ENCODE assay signal across 17 cellular contexts in the genomic region with DNA sequence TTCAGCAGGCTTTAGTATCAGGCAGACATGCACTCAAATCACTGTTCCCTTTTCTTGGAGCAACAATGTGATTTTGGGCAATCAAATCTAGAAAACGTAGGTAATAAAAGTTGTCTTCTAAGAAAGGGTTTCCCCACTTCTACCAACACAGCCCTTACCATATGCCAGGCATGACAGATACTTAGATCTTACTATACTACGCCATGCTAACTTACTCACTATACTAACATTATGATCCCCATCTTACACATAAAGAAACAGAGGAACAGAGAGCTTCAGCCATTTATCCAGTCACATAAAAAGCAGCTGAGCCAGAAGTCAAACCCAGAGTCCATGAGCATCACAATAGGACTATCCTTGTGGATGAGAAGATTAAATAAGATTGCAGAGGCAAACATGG. TPM values are rescaled to one million over a fixed set of nuclear protein-coding genes. Genes with fewer than 3 reads are reported as not detected.
DNase-seq lines count a peak whose midpoint lies in the region; ATAC-seq and TF ChIP-seq lines count a peak whose summit lies in the region.
"Had no signal": no experiment of that assay in that cellular context is flagged by ENCODE, and none has a peak within 500 bp of the region (broad histone marks: within the 10 kb centered on the region; RNA-seq: fewer than 3 reads in every experiment).

No MANE protein-coding gene starts in this region.

- H3F3A ChIP-seq in neural progenitor cell (ENCODE audit: low read depth), result peaks cover 9% of the 10 kb centered on the region

- no peak overlapping the region for H3K27ac ChIP-seq in CD4-positive, alpha-beta T cell (ENCODE audit: low read depth, low read length)
- H3K27ac ChIP-seq in neural progenitor cell, result no peak overlapping the region
- H3K27ac ChIP-seq in upper lobe of right lung, result no peak overlapping the region
- H3K27ac ChIP-seq: BLaER1 treated with 17β-estradiol and CSF1 and Interleukin-3, amounts not matched to agents 10 nM and 100 nM had no signal

- no peak for TF ChIP-seq CTCF in CD4-positive, alpha-beta T cell (IDR thresholded peaks at IDR 0.05)
- no peak for TF ChIP-seq CTCF in neural progenitor cell (IDR thresholded peaks at IDR 0.05)
- no peak for TF ChIP-seq CTCF in GM13977 (IDR thresholded peaks at IDR 0.05; ENCODE audit: extremely low read depth, insufficient read depth, missing control alignments)
- TF ChIP-seq CTCF in upper lobe of right lung (IDR thresholded peaks at IDR 0.05), result no peak

- no peak for ATAC-seq in CD4-positive, alpha-beta T cell (ENCODE audit: poor library complexity)
- no peak for ATAC-seq in upper lobe of right lung
- ATAC-seq: GM12878, Panc1 had no signal

- H3K36me3 ChIP-seq in neural progenitor cell (no peaks in the 10 kb centered on the region), upper lobe of right lung (no peaks in the 10 kb centered on the region)
- H3K36me3 ChIP-seq: HAP-1 had no signal

- no peaks in the 10 kb centered on the region for H3K9me3 Mint-ChIP-seq in activated CD4-positive, alpha-beta T cell treated with anti-CD3 and anti-CD28 coated beads, Interleukin-2, amount 10 ng/mL, durations not matched to agents 24 days and 14 days
- H3K9me3 Mint-ChIP-seq in CD4-positive, alpha-beta T cell, result no peaks in the 10 kb centered on the region
- H3K9me3 Mint-ChIP-seq in activated naive CD8-positive, alpha-beta T cell treated with anti-CD3 and anti-CD28 coated beads for 36 hours, result no peaks in the 10 kb centered on the region
- no peaks in the 10 kb centered on the region for H3K9me3 Mint-ChIP-seq in neural progenitor cell
- H3K9me3 Mint-ChIP-seq: IgD-negative memory B cell had no signal

- CTCF ChIA-PET in CD4-positive, alpha-beta T cell (lab: Charles Lee), result interaction anchor here (1.0 to 1.7 kb wide), 3 partner anchors 15 to 288 kb away, joined by 3 to 4 read pairs (median 4); no protein-coding TSS in a partner anchor

- H3K4me2 ChIP-seq in neural progenitor cell, result no peak overlapping the region
- H3K4me2 ChIP-seq: BLaER1 treated with 17β-estradiol and CSF1 and Interleukin-3, amounts not matched to agents 10 nM and 100 nM had no signal

- H3K4me3 ChIP-seq in neural progenitor cell, result no peak overlapping the region
- H3K4me3 ChIP-seq in upper lobe of right lung, result no peak overlapping the region
- H3K4me3 ChIP-seq: BLaER1 treated with 17β-estradiol and CSF1 and Interleukin-3, amounts not matched to agents 10 nM and 100 nM; GM12878; HAP-1 had no signal

- H3K4me1 ChIP-seq in neural progenitor cell (peaks cover 13% of the 10 kb centered on the region), upper lobe of right lung (peaks cover 21% of the 10 kb centered on the region)

- peak overlapping the region; percentile 31 for H3K27ac Mint-ChIP-seq in activated CD4-positive, alpha-beta T cell treated with anti-CD3 and anti-CD28 coated beads, Interleukin-2, amount 10 ng/mL, durations not matched to agents 24 days and 14 days
- H3K27ac Mint-ChIP-seq in CD4-positive, alpha-beta T cell, result peak overlapping the region; percentile 88
- H3K27ac Mint-ChIP-seq in activated naive CD8-positive, alpha-beta T cell treated with anti-CD3 and anti-CD28 coated beads for 36 hours, result peak overlapping the region; percentile 93
- no peak overlapping the region for H3K27ac Mint-ChIP-seq in neural progenitor cell

- H3K27me3 Mint-ChIP-seq in activated CD4-positive, alpha-beta T cell treated with anti-CD3 and anti-CD28 coated beads, Interleukin-2, amount 10 ng/mL, durations not matched to agents 24 days and 14 days, result no peaks in the 10 kb centered on the region
- H3K27me3 Mint-ChIP-seq in CD4-positive, alpha-beta T cell, result no peaks in the 10 kb centered on the region
- H3K27me3 Mint-ChIP-seq in activated naive CD8-positive, alpha-beta T cell treated with anti-CD3 and anti-CD28 coated beads for 36 hours, result no peaks in the 10 kb centered on the region
- peaks cover 3% of the 10 kb centered on the region for H3K27me3 Mint-ChIP-seq in neural progenitor cell (ENCODE audit: insufficient read depth, low read depth)
- H3K27me3 Mint-ChIP-seq: IgD-negative memory B cell had no signal

- H3K36me3 Mint-ChIP-seq in activated CD4-positive, alpha-beta T cell treated with anti-CD3 and anti-CD28 coated beads, Interleukin-2, amount 10 ng/mL, durations not matched to agents 24 days and 14 days (ENCODE audit: low read depth), result peaks cover 20% of the 10 kb centered on the region
- H3K36me3 Mint-ChIP-seq in CD4-positive, alpha-beta T cell (ENCODE audit: low read depth), result peaks cover 44% of the 10 kb centered on the region
- H3K36me3 Mint-ChIP-seq in activated naive CD8-positive, alpha-beta T cell treated with anti-CD3 and anti-CD28 coated beads for 36 hours, result peaks cover 7% of the 10 kb centered on the region
- H3K36me3 Mint-ChIP-seq in neural progenitor cell, result no peaks in the 10 kb centered on the region
- H3K36me3 Mint-ChIP-seq: IgD-negative memory B cell had no signal

- no peaks in the 10 kb centered on the region for H3K9me3 ChIP-seq in CD4-positive, alpha-beta T cell (ENCODE audit: control insufficient read depth, low read length)
- no peaks in the 10 kb centered on the region for H3K9me3 ChIP-seq in neural progenitor cell (ENCODE audit: low read depth)
- no peaks in the 10 kb centered on the region for H3K9me3 ChIP-seq in upper lobe of right lung
- H3K9me3 ChIP-seq: BLaER1 treated with 17β-estradiol and CSF1 and Interleukin-3, amounts not matched to agents 10 nM and 100 nM; HAP-1 had no signal

- no peaks in the 10 kb centered on the region for H3K79me2 ChIP-seq in neural progenitor cell (ENCODE audit: low read depth)

- H2AFZ ChIP-seq in neural progenitor cell (replicated peaks), result peak overlapping the region; percentile 19

- in situ Hi-C loops in GM13977 (cut with MboI; ENCODE audit: low pct_unique_long_range_greater_than_20kb, low sequenced_read_pairs, unreplicated experiment), result loop anchor here (25.0 kb wide), 1 partner anchor 412 kb away; no protein-coding TSS in a partner anchor

- intact Hi-C loops in activated CD4-positive, alpha-beta T cell treated with anti-CD3 and anti-CD28 coated beads, Interleukin-2, amount 10 ng/mL, durations not matched to agents 24 days and 14 days (cut with micrococcal nuclease), result loop anchor here (5.0 to 10.0 kb wide), 3 partner anchors 42 to 840 kb away; a partner anchor contains a TSS
- intact Hi-C loops in CD4-positive, alpha-beta T cell (cut with DNase I, micrococcal nuclease), result no loop called here
- intact Hi-C loops in upper lobe of right lung (cut with DNase I), result no loop called here

- H3K4me1 Mint-ChIP-seq in activated CD4-positive, alpha-beta T cell treated with anti-CD3 and anti-CD28 coated beads, Interleukin-2, amount 10 ng/mL, durations not matched to agents 24 days and 14 days, result peaks cover 50% of the 10 kb centered on the region
- peaks cover 67% of the 10 kb centered on the region for H3K4me1 Mint-ChIP-seq in CD4-positive, alpha-beta T cell (ENCODE audit: low read depth)
- H3K4me1 Mint-ChIP-seq in activated naive CD8-positive, alpha-beta T cell treated with anti-CD3 and anti-CD28 coated beads for 36 hours, result peaks cover 68% of the 10 kb centered on the region
- peaks cover 7% of the 10 kb centered on the region for H3K4me1 Mint-ChIP-seq in neural progenitor cell

- H3K27me3 ChIP-seq in CD4-positive, alpha-beta T cell (ENCODE audit: control insufficient read depth, insufficient read depth, low read length), result no peaks in the 10 kb centered on the region
- H3K27me3 ChIP-seq in neural progenitor cell (no peaks in the 10 kb centered on the region), upper lobe of right lung (no peaks in the 10 kb centered on the region)
- H3K27me3 ChIP-seq: BLaER1 treated with 17β-estradiol and CSF1 and Interleukin-3, amounts not matched to agents 10 nM and 100 nM had no signal

- POLR2A ChIA-PET in CD4-positive, alpha-beta T cell (lab: Charles Lee), result interaction anchor here (1.1 to 3.4 kb wide), 4 partner anchors 10 to 16 kb away, joined by 5 to 24 read pairs (median 6); a partner anchor contains a TSS

- H3K4me3 Mint-ChIP-seq in activated CD4-positive, alpha-beta T cell treated with anti-CD3 and anti-CD28 coated beads, Interleukin-2, amount 10 ng/mL, durations not matched to agents 24 days and 14 days, result no peak overlapping the region
- peak overlapping the region; percentile 4 for H3K4me3 Mint-ChIP-seq in CD4-positive, alpha-beta T cell
- peak overlapping the region; percentile 65 for H3K4me3 Mint-ChIP-seq in activated naive CD8-positive, alpha-beta T cell treated with anti-CD3 and anti-CD28 coated beads for 36 hours
- no peak overlapping the region for H3K4me3 Mint-ChIP-seq in neural progenitor cell
- H3K4me3 Mint-ChIP-seq: IgD-negative memory B cell had no signal

- no peaks in the 10 kb centered on the region for H4K20me1 ChIP-seq in neural progenitor cell (ENCODE audit: low read depth)
- H4K20me1 ChIP-seq: BLaER1 treated with 17β-estradiol and CSF1 and Interleukin-3, amounts not matched to agents 10 nM and 100 nM had no signal

- no peak overlapping the region for H3K9ac ChIP-seq in neural progenitor cell
- H3K9ac ChIP-seq: BLaER1 treated with 17β-estradiol and CSF1 and Interleukin-3, amounts not matched to agents 10 nM and 100 nM had no signal

- DNase-seq in activated CD4-positive, alpha-beta T cell treated with anti-CD3 and anti-CD28 coated beads, Interleukin-2, amount 10 ng/mL, durations not matched to agents 24 days and 14 days, result no peak
- no peak for DNase-seq in activated CD4-positive, alpha-beta T cell treated with anti-CD3 and anti-CD28 coated beads for 4 hours
- no peak for DNase-seq in CD4-positive, alpha-beta T cell
- no peak for DNase-seq in activated naive CD8-positive, alpha-beta T cell treated with anti-CD3 and anti-CD28 coated beads for 36 hours
- DNase-seq in neural progenitor cell (ENCODE audit: low spot score) (no peak), NCI-H524 (lab: John Stamatoyannopoulos, UW) (no peak), GM13977 (ENCODE audit: low spot score) (no peak), upper lobe of right lung (no peak)
- DNase-seq: NCI-H1417 treated with DMSO at 0.1 percent for 48 hours, NCI-H2029, NCI-H2171 treated with DMSO at 0.1 percent for 48 hours had no signal

RNA-seq across cellular contexts. Expression of a gene that starts 9.2 kb away (rescaled TPM):
- total RNA-seq in activated CD4-positive, alpha-beta T cell treated with anti-CD3 and anti-CD28 coated beads, Interleukin-2, amount 10 ng/mL, durations not matched to agents 24 days and 14 days, result 7.6 and 8.0 TPM in 2 replicates
- 10 to 100 TPM; 67.0 to 69.9 TPM for total RNA-seq in CD4-positive, alpha-beta T cell
- total RNA-seq in activated naive CD8-positive, alpha-beta T cell treated with anti-CD3 and anti-CD28 coated beads for 36 hours, result 10 to 100 TPM; 13.3 to 14.2 TPM
- total RNA-seq in neural progenitor cell (ENCODE audit: low replicate concordance) (not detected in 2 replicates), upper lobe of right lung (4.4 TPM)
- total RNA-seq: A172 had no signal

Comparison
In these comparisons a context has a peak if more than half of its experiments do, and no peak if none do; other contexts are left out.
1. H3K4me3 Mint-ChIP-seq: peak in CD4-positive, alpha-beta T cell (single experiment) and activated naive CD8-positive, alpha-beta T cell treated with anti-CD3 and anti-CD28 coated beads for 36 hours (single experiment); none in activated CD4-positive, alpha-beta T cell treated with anti-CD3 and anti-CD28 coated beads, Interleukin-2, amount 10 ng/mL, durations not matched to agents 24 days and 14 days (single experiment) and neural progenitor cell (single experiment).